In genomic region chr11:73384531-73384870, GRCh38 we compare ENCODE assay signal across 10 cellular contexts. TPM values are rescaled to one million over a fixed set of nuclear protein-coding genes. Genes with fewer than 3 reads are reported as not detected.
DNase-seq lines count a peak whose midpoint lies in the region; ATAC-seq and TF ChIP-seq lines count a peak whose summit lies in the region.
"Had no signal": no experiment of that assay in that cellular context is flagged by ENCODE, and none has a peak within 500 bp of the region (broad histone marks: within the 10 kb centered on the region; RNA-seq: fewer than 3 reads in every experiment).

No MANE protein-coding gene starts in this region.

- no peaks in the 10 kb centered on the region for H3K9me3 Mint-ChIP-seq in brain
- no peaks in the 10 kb centered on the region for H3K9me3 Mint-ChIP-seq in nephron progenitor cell

- H3K4me3 Mint-ChIP-seq in brain (no peak overlapping the region), nephron progenitor cell (no peak overlapping the region)

- H3K4me3 ChIP-seq in BLaER1 treated with 17β-estradiol and CSF1 and Interleukin-3, amounts not matched to agents 10 nM and 100 nM = peak overlapping the region in 7 of 10 experiments; percentile 3 to 100 (median 14); a peak in 7 of 20 replicates
- H3K4me3 ChIP-seq: SJCRH30 had no signal

- peak overlapping the region; percentile 60 to 99 (median 98); a peak in 20 of 22 replicates for H3K9ac ChIP-seq in BLaER1 treated with 17β-estradiol and CSF1 and Interleukin-3, amounts not matched to agents 10 nM and 100 nM

- no peaks in the 10 kb centered on the region for H3K9me3 ChIP-seq in BLaER1 treated with 17β-estradiol and CSF1 and Interleukin-3, amounts not matched to agents 10 nM and 100 nM (replicated peaks in 1 of 11)
- H3K9me3 ChIP-seq: SJCRH30 had no signal

- H3K4me1 Mint-ChIP-seq in brain (peaks cover 84% of the 10 kb centered on the region), nephron progenitor cell (peaks cover 87% of the 10 kb centered on the region)

- ATAC-seq in GM21423 (IDR thresholded peaks at IDR 0.05; ENCODE audit: unreplicated experiment) = peak; percentile 2

- TF ChIP-seq CTCF in brain (conservative IDR thresholded peaks at IDR 0.05) = no peak
- no peak for TF ChIP-seq CTCF in nephron progenitor cell (IDR thresholded peaks at IDR 0.05)

- H3K4me1 ChIP-seq in BLaER1 treated with 17β-estradiol and CSF1 and Interleukin-3, amounts not matched to agents 10 nM and 100 nM = peaks cover 98 to 100% (median 100%) of the 10 kb centered on the region in 10 experiments

- peaks cover 0 to 42% (median 6%) of the 10 kb centered on the region in 11 experiments; a peak in 12 of 22 replicates for H3K36me3 ChIP-seq in BLaER1 treated with 17β-estradiol and CSF1 and Interleukin-3, amounts not matched to agents 10 nM and 100 nM
- H3K36me3 ChIP-seq: SJCRH30 had no signal

- H3K27me3 ChIP-seq in BLaER1 treated with 17β-estradiol and CSF1 and Interleukin-3, amounts not matched to agents 10 nM and 100 nM = no peaks in the 10 kb centered on the region
- H3K27me3 ChIP-seq: SJCRH30 had no signal

- H3K27ac ChIP-seq in BLaER1 treated with 17β-estradiol and CSF1 and Interleukin-3, amounts not matched to agents 10 nM and 100 nM = peak overlapping the region; percentile 79 to 99 (median 91)
- H3K27ac ChIP-seq: SJCRH30 had no signal

- H3K4me2 ChIP-seq in BLaER1 treated with 17β-estradiol and CSF1 and Interleukin-3, amounts not matched to agents 10 nM and 100 nM = peak overlapping the region; percentile 89 to 100 (median 96)

- H3K36me3 Mint-ChIP-seq in brain = no peaks in the 10 kb centered on the region
- no peaks in the 10 kb centered on the region for H3K36me3 Mint-ChIP-seq in nephron progenitor cell (ENCODE audit: low read depth)

- H3K27ac Mint-ChIP-seq in brain (peak overlapping the region; percentile 60 to 92 (median 72)), nephron progenitor cell (peak overlapping the region; percentile 74)

- DNase-seq in nephron progenitor cell (no peak), COLO829 (ENCODE audit: low spot score) (no peak), mesenteric fat pad (ENCODE audit: low spot score) (no peak), SW480 (ENCODE audit: low spot score) (no peak), DMS 273 (lab: John Stamatoyannopoulos, UW; ENCODE audit: unreplicated experiment) (no peak)
- DNase-seq: SJCRH30; stimulated activated CD4-positive, alpha-beta T cell treated with anti-CD3 and anti-CD28 coated beads, Interleukin-2, amount 100 ng/mL, for 24 hours had no signal

- peaks cover 32 to 100% (median 79%) of the 10 kb centered on the region in 11 experiments for H4K20me1 ChIP-seq in BLaER1 treated with 17β-estradiol and CSF1 and Interleukin-3, amounts not matched to agents 10 nM and 100 nM

- H3K27me3 Mint-ChIP-seq in brain (no peaks in the 10 kb centered on the region), nephron progenitor cell (ENCODE audit: low read depth, poor library complexity) (no peaks in the 10 kb centered on the region)

RNA-seq across cellular contexts. Expression of gene RELT, which starts 8.3 kb away (rescaled TPM):
- 8.3 TPM for polyA plus RNA-seq in brain (ENCODE audit: insufficient read depth, low read depth, low replicate concordance)
- 15.8 TPM for total RNA-seq in mesenteric fat pad
